ENCODE assay signal across 5 cellular contexts in genomic region chrX:125503769-125504168, GRCh38.
"Had no signal": no experiment of that assay in that cellular context is flagged by ENCODE, and none has a peak within 500 bp of the region (broad histone marks: within the 10 kb centered on the region; RNA-seq: fewer than 3 reads in every experiment).

No MANE protein-coding gene starts in this region.

- H2AFZ ChIP-seq: GM23338 had no signal

- DNase-seq: H7, HCEC 1CT, KBM-7 had no signal

- ATAC-seq: GM23338 had no signal

- H3K4me2 ChIP-seq: GM23338 had no signal

- H3K4me3 ChIP-seq: GM23338 had no signal

- FAIRE-seq: HTR-8/SVneo had no signal
